In genomic region chr9:92315456-92315855, GRCh38 we compare ENCODE assay signal across 16 cellular contexts.
"Had no signal": no experiment of that assay in that cellular context is flagged by ENCODE, and none has a peak within 500 bp of the region (broad histone marks: within the 10 kb centered on the region; RNA-seq: fewer than 3 reads in every experiment).

No MANE protein-coding gene starts in this region.

- DNase-seq: activated CD4-positive, alpha-beta T cell treated with anti-CD3 and anti-CD28 coated beads, Interleukin-2, amount 10 ng/mL, durations not matched to agents 24 days and 14 days; activated naive CD4-positive, alpha-beta T cell; amniotic stem cell; caudate nucleus; colonic mucosa; islet precursor cell; pancreas; SK-N-SH; stimulated activated CD4-positive, alpha-beta T cell treated with anti-CD3 and anti-CD28 coated beads, Interleukin-1b, Interleukin-23, amount 100 ng/mL, for 48 hours; stimulated activated naive B cell treated with anti-CD40 and anti-IgM and Interleukin-4, amounts not matched to agents 10 μg/mL and 1 μg/mL and 100 μg/mL, for 72 hours; T-cell; T1000; thyroid gland had no signal

- H3K9me2 ChIP-seq: SK-N-SH had no signal

- H3K9me3 Mint-ChIP-seq: activated CD4-positive, alpha-beta T cell treated with anti-CD3 and anti-CD28 coated beads, Interleukin-2, amount 10 ng/mL, durations not matched to agents 24 days and 14 days; stimulated activated naive B cell treated with anti-CD40 and anti-IgM and Interleukin-4, amounts not matched to agents 10 μg/mL and 1 μg/mL and 100 μg/mL, for 72 hours; T-cell had no signal

- H3K4me3 Mint-ChIP-seq: activated CD4-positive, alpha-beta T cell treated with anti-CD3 and anti-CD28 coated beads, Interleukin-2, amount 10 ng/mL, durations not matched to agents 24 days and 14 days; stimulated activated naive B cell treated with anti-CD40 and anti-IgM and Interleukin-4, amounts not matched to agents 10 μg/mL and 1 μg/mL and 100 μg/mL, for 72 hours; T-cell had no signal

- ATAC-seq: esophagus mucosa; pancreas; stimulated activated naive B cell treated with anti-CD40 and anti-IgM and Interleukin-4, amounts not matched to agents 10 μg/mL and 1 μg/mL and 100 μg/mL, for 72 hours; T-cell had no signal

- H3K27me3 ChIP-seq: colonic mucosa, pancreas, thyroid gland had no signal

- H3K9ac ChIP-seq: SK-N-SH had no signal

- H3K27ac ChIP-seq: colonic mucosa, pancreas, thyroid gland, VCaP had no signal

- H3K9me3 ChIP-seq: colonic mucosa, pancreas, SK-N-SH, thyroid gland had no signal

- H3K27me3 Mint-ChIP-seq: activated CD4-positive, alpha-beta T cell treated with anti-CD3 and anti-CD28 coated beads, Interleukin-2, amount 10 ng/mL, durations not matched to agents 24 days and 14 days; stimulated activated naive B cell treated with anti-CD40 and anti-IgM and Interleukin-4, amounts not matched to agents 10 μg/mL and 1 μg/mL and 100 μg/mL, for 72 hours; T-cell had no signal

- H3K4me3 ChIP-seq: colonic mucosa, lung, pancreas, thyroid gland had no signal

- H3K4me1 ChIP-seq: colonic mucosa, pancreas, thyroid gland had no signal

- H3K4me2 ChIP-seq: SK-N-SH had no signal
